Comparison of ENCODE assay signal across 2 cellular contexts in genomic region chr6:3277851-3278416, GRCh38.
TF ChIP-seq lines count a peak whose summit lies in the region.

No MANE protein-coding gene starts in this region.

TF ChIP-seq in HepG2, 621 proteins besides CTCF, POLR2A, EP300 and RAD21:
- TF ChIP-seq RBM22 (optimal IDR thresholded peaks at IDR 0.05; ENCODE audit: low read length) (peak; percentile 33), BRD4 (CRISPR knock-in tag; IDR thresholded peaks at IDR 0.05) (no peak)

TF ChIP-seq in H1, 55 proteins besides CTCF, POLR2A, EP300 and RAD21:
- TF ChIP-seq ASH2L (IDR thresholded peaks at IDR 0.05; ENCODE audit: low read length) (no peak), TEAD4 (IDR thresholded peaks at IDR 0.05; ENCODE audit: low read depth, low read length) (no peak), POU5F1 (IDR thresholded peaks at IDR 0.05; ENCODE audit: low read depth, low read length) (no peak), HDAC2 (IDR thresholded peaks at IDR 0.05; ENCODE audit: borderline replicate concordance in 1 of 2, low read depth in 2 of 2, low read length in 2 of 2) (no peak), SP2 (IDR thresholded peaks at IDR 0.05; ENCODE audit: low read length) (no peak), CEBPB (IDR thresholded peaks at IDR 0.05; ENCODE audit: low read depth, low read length) (no peak), EGR1 (IDR thresholded peaks at IDR 0.05; ENCODE audit: borderline replicate concordance, low read depth, low read length) (no peak), EZH2 (IDR thresholded peaks at IDR 0.05; ENCODE audit: low read depth, low read length, severe bottlenecking) (no peak), TAF1 (IDR thresholded peaks at IDR 0.05; ENCODE audit: low read depth, low read length) (no peak), SP4 (IDR thresholded peaks at IDR 0.05; ENCODE audit: low read length) (no peak), SUZ12 (IDR thresholded peaks at IDR 0.05; ENCODE audit: low read length) (no peak), BACH1 (IDR thresholded peaks at IDR 0.05; ENCODE audit: low read length) (no peak), ATF2 (IDR thresholded peaks at IDR 0.05; ENCODE audit: low read length) (no peak), RFX5 (IDR thresholded peaks at IDR 0.05; ENCODE audit: borderline replicate concordance, low read depth, low read length) (no peak), TCF12 (IDR thresholded peaks at IDR 0.05; ENCODE audit: low read depth, low read length) (no peak)
- TF ChIP-seq, protein P1, sequence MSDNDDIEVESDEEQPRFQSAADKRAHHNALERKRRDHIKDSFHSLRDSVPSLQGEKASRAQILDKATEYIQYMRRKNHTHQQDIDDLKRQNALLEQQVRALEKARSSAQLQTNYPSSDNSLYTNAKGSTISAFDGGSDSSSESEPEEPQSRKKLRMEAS (IDR thresholded peaks at IDR 0.05), result no peak
